In the genomic region with DNA sequence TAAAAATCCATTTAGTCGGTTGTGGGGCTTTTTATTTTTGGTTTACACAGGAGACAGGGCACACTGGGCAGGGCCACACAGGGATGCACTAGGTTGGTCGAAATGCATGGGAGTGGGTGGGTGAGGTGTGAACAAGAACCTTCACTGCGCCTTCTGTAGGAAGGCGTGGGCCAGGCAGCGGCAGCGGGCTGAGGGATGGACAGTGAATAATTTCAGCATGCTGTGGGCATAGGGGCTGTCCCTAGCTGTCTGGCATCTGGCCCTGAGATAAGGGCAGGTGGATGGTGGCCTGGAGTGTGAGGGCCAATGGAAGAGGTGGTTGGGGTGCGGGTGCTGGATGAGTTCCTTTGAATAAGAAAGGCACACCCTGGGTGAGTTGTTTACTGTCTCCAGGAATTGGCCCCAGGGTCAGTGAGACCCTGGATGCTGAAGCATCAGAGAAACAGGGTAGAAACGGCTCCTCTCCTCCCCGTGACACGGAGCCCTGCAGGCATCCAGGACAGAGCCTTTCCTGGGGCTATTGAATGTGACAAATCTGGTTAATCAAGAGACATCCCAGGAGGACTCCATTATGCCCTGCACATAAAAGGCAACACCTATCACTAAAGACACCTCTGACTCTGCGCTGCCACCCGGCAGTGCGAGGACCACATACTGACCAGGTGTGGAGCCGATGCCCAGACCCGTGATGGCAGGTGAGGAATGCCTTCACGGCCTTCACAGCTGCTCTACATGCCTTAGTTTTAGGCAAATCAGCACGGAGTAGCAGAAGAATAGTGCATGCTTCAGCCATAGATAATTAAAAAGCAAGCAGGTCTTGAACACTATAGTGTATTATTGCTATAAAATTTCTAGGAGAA, we compare ENCODE assay signal across 1 cellular context.
TF ChIP-seq lines count a peak whose summit lies in the region.

No MANE protein-coding gene starts in this region.

TF ChIP-seq in GM23338, 12 proteins besides CTCF, POLR2A, EP300 and RAD21 (continued from another document):
- TF ChIP-seq, protein P1, sequence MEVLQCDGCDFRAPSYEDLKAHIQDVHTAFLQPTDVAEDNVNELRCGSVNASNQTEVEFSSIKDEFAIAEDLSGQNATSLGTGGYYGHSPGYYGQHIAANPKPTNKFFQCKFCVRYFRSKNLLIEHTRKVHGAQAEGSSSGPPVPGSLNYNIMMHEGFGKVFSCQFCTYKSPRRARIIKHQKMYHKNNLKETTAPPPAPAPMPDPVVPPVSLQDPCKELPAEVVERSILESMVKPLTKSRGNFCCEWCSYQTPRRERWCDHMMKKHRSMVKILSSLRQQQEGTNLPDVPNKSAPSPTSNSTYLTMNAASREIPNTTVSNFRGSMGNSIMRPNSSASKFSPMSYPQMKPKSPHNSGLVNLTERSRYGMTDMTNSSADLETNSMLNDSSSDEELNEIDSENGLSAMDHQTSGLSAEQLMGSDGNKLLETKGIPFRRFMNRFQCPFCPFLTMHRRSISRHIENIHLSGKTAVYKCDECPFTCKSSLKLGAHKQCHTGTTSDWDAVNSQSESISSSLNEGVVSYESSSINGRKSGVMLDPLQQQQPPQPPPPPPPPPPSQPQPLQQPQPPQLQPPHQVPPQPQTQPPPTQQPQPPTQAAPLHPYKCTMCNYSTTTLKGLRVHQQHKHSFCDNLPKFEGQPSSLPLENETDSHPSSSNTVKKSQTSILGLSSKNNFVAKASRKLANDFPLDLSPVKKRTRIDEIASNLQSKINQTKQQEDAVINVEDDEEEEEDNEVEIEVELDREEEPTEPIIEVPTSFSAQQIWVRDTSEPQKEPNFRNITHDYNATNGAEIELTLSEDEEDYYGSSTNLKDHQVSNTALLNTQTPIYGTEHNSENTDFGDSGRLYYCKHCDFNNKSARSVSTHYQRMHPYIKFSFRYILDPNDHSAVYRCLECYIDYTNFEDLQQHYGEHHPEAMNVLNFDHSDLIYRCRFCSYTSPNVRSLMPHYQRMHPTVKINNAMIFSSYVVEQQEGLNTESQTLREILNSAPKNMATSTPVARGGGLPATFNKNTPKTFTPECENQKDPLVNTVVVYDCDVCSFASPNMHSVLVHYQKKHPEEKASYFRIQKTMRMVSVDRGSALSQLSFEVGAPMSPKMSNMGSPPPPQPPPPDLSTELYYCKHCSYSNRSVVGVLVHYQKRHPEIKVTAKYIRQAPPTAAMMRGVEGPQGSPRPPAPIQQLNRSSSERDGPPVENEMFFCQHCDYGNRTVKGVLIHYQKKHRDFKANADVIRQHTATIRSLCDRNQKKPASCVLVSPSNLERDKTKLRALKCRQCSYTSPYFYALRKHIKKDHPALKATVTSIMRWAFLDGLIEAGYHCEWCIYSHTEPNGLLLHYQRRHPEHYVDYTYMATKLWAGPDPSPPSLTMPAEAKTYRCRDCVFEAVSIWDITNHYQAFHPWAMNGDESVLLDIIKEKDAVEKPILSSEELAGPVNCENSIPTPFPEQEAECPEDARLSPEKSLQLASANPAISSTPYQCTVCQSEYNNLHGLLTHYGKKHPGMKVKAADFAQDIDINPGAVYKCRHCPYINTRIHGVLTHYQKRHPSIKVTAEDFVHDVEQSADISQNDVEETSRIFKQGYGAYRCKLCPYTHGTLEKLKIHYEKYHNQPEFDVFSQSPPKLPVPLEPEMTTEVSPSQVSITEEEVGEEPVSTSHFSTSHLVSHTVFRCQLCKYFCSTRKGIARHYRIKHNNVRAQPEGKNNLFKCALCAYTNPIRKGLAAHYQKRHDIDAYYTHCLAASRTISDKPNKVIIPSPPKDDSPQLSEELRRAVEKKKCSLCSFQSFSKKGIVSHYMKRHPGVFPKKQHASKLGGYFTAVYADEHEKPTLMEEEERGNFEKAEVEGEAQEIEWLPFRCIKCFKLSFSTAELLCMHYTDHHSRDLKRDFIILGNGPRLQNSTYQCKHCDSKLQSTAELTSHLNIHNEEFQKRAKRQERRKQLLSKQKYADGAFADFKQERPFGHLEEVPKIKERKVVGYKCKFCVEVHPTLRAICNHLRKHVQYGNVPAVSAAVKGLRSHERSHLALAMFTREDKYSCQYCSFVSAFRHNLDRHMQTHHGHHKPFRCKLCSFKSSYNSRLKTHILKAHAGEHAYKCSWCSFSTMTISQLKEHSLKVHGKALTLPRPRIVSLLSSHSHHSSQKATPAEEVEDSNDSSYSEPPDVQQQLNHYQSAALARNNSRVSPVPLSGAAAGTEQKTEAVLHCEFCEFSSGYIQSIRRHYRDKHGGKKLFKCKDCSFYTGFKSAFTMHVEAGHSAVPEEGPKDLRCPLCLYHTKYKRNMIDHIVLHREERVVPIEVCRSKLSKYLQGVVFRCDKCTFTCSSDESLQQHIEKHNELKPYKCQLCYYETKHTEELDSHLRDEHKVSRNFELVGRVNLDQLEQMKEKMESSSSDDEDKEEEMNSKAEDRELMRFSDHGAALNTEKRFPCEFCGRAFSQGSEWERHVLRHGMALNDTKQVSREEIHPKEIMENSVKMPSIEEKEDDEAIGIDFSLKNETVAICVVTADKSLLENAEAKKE (CRISPR knock-in tag; IDR thresholded peaks at IDR 0.05) = no peak
